Comparison of ENCODE assay signal across 28 cellular contexts in genomic region chr2:205156457-205156856, GRCh38.
"Had no signal": no experiment of that assay in that cellular context is flagged by ENCODE, and none has a peak within 500 bp of the region (broad histone marks: within the 10 kb centered on the region; RNA-seq: fewer than 3 reads in every experiment).

No MANE protein-coding gene starts in this region.

- FAIRE-seq: colon, endometrium, endothelial cell of umbilical vein, frontal cortex had no signal

- ATAC-seq: effector memory CD8-positive, alpha-beta T cell; esophagus mucosa; gastrocnemius medialis; gastroesophageal sphincter; heart left ventricle; heart right ventricle had no signal

- H3K36me3 ChIP-seq: colonic mucosa, gastrocnemius medialis, heart left ventricle had no signal

- H3K27ac ChIP-seq: colonic mucosa, coronary artery, dorsolateral prefrontal cortex, epithelial cell of prostate, esophagus muscularis mucosa, esophagus squamous epithelium, foreskin keratinocyte, gastrocnemius medialis, gastroesophageal sphincter, heart left ventricle, heart right ventricle had no signal

- H3K9me3 ChIP-seq: colonic mucosa, esophagus muscularis mucosa, esophagus squamous epithelium, gastrocnemius medialis, gastroesophageal sphincter, heart left ventricle had no signal

- H3K4me3 ChIP-seq: colonic mucosa, coronary artery, dorsolateral prefrontal cortex, esophagus muscularis mucosa, esophagus squamous epithelium, gastrocnemius medialis, gastroesophageal sphincter, heart left ventricle, heart right ventricle had no signal

- H3K4me1 ChIP-seq: colonic mucosa, esophagus squamous epithelium, foreskin keratinocyte, gastrocnemius medialis, heart left ventricle, heart right ventricle had no signal

- H3K27me3 ChIP-seq: colonic mucosa, dorsolateral prefrontal cortex, esophagus muscularis mucosa, esophagus squamous epithelium, foreskin keratinocyte, gastrocnemius medialis, gastroesophageal sphincter, heart left ventricle, heart right ventricle had no signal

- DNase-seq: colonic mucosa; cortex of kidney; dermis blood vessel endothelial cell; dorsolateral prefrontal cortex; effector CD4-positive, alpha-beta T cell; effector CD8-positive, alpha-beta T cell; effector memory CD4-positive, alpha-beta T cell; effector memory CD8-positive, alpha-beta T cell; endodermal cell; erythroblast; esophagus squamous epithelium; foreskin fibroblast; foreskin keratinocyte; foreskin melanocyte; gastrocnemius medialis; glutamatergic neuron; head of caudate nucleus; heart left ventricle; heart right ventricle had no signal
